ENCODE assay signal across 26 cellular contexts in the genomic region with DNA sequence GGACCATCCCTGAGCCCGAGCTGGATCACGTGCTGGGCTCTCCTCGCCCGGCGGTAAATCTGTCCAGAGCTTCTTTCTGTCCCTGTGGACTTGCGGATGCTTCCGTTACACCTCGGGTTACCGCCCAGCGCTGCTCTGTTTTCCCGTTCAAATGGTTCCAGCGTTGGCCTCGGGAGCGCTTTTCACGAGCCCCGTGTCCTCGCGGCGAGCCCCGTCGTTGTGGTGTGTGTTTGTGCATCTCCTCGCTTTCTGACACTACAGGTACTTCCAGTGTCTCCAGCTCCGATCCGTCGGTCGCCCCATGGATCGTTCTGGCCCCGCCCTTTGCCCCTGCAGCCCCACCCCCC.
DNase-seq lines count a peak whose midpoint lies in the region; ATAC-seq, FAIRE-seq and TF ChIP-seq lines count a peak whose summit lies in the region.
"Had no signal": no experiment of that assay in that cellular context is flagged by ENCODE, and none has a peak within 500 bp of the region (broad histone marks: within the 10 kb centered on the region; RNA-seq: fewer than 3 reads in every experiment).

No MANE protein-coding gene starts in this region.

- intact Hi-C loops in HepG2 (cut with micrococcal nuclease; ENCODE audit: unreplicated experiment): no loop called here

- no peak for TF ChIP-seq EP300 in HepG2 (IDR thresholded peaks at IDR 0.05; ENCODE audit: low read depth in 2 of 2, low read length in 2 of 2)
- TF ChIP-seq EP300 in HepG2 (CRISPR knock-in tag; IDR thresholded peaks at IDR 0.05; ENCODE audit: borderline replicate concordance): no peak

- no peaks in the 10 kb centered on the region for H3K9me3 ChIP-seq in HUES6 (ENCODE audit: control insufficient read depth, insufficient read depth, low read depth, low read length)
- H3K9me3 ChIP-seq in HepG2 (ENCODE audit: low read length): no peaks in the 10 kb centered on the region
- no peaks in the 10 kb centered on the region for H3K9me3 ChIP-seq in smooth muscle cell (replicated peaks; ENCODE audit: low read depth)
- H3K9me3 ChIP-seq in Karpas-422 (ENCODE audit: low read length): no peaks in the 10 kb centered on the region

- no peak for TF ChIP-seq POLR2A in HepG2 (IDR thresholded peaks at IDR 0.05; ENCODE audit: insufficient read depth in 1 of 2, low read depth in 2 of 2, low read length in 2 of 2)
- no peak for TF ChIP-seq POLR2A in GM18505 (IDR thresholded peaks at IDR 0.05; ENCODE audit: borderline replicate concordance, extremely low read depth, insufficient read depth, insufficient read length)

- CTCF ChIA-PET in HepG2 (lab: Yijun Ruan, JAX; ENCODE audit: low intra/inter-chr PET ratio, low total read pairs): no interaction called here

- H3K4me3 ChIP-seq in HUES6 (ENCODE audit: low read depth, low read length) (peak overlapping the region; percentile 4; the same call in 1 of the 2 replicates), HepG2 (replicated peaks in 1 of 3; ENCODE audit: insufficient read depth in 1 of 3, low read depth in 2 of 3, low read length in 3 of 3) (peak overlapping the region in 1 of 3 experiments; percentile 51; a peak in 1 of 6 replicates), smooth muscle cell (no peak overlapping the region), Karpas-422 (ENCODE audit: low read length) (no peak overlapping the region)

- H3K36me3 ChIP-seq in HUES6 (ENCODE audit: control insufficient read depth, insufficient read depth, low read length) (no peaks in the 10 kb centered on the region), HepG2 (replicated peaks in 1 of 2; ENCODE audit: control insufficient read depth in 1 of 2, insufficient read depth in 2 of 2, low read length in 2 of 2) (no peaks in the 10 kb centered on the region), smooth muscle cell (ENCODE audit: low read depth) (no peaks in the 10 kb centered on the region), Karpas-422 (ENCODE audit: insufficient read depth, low read length) (no peaks in the 10 kb centered on the region)

- DNase-seq in activated CD4-positive, CD25-positive, alpha-beta regulatory T cell treated with anti-CD3 and anti-CD28 coated beads, Interleukin-2, amount 50 U/mL, for 72 hours: peak; percentile 13
- no peak for DNase-seq in activated CD4-positive, CD25-positive, alpha-beta regulatory T cell (lab: John Stamatoyannopoulos, UW)
- DNase-seq in HepG2 (ENCODE audit: low spot score) (no peak), smooth muscle cell (lab: John Stamatoyannopoulos, UW; ENCODE audit: unreplicated experiment) (no peak), nucleus accumbens (lab: John Stamatoyannopoulos, UW) (no peak), Karpas-422 (no peak)
- DNase-seq: C1 segment of cervical spinal cord; CD8-positive, alpha-beta memory T cell; GDM1; HFFc6; KG1; MV-4-11; NCI-H1105 treated with DMSO at 0.1 percent for 48 hours; NCI-H1694; NCI-H2081; NCI-H2171; NCI-H345; NCI-H524; NCI-H774; NK-92 treated with Interleukin-12 subunit alpha and Interleukin-12 subunit beta, amount 100 ng/mL, for 24 hours; SIG-M5 had no signal

- no peak for FAIRE-seq in HepG2 (lab: Jason Lieb, UNC)
- FAIRE-seq: H54 had no signal

- ATAC-seq in HepG2: no peak
- no peak for ATAC-seq in GM18505 (IDR thresholded peaks at IDR 0.05; ENCODE audit: unreplicated experiment)
- ATAC-seq: Panc1 had no signal

- in situ Hi-C loops in HepG2 (cut with HindIII; ENCODE audit: extremely low pct_ligation_motif_present, low pct_unique_long_range_greater_than_20kb): no loop called here

- TF ChIP-seq CTCF in HepG2 (CRISPR knock-in tag; IDR thresholded peaks at IDR 0.05) (no peak), smooth muscle cell (IDR thresholded peaks at IDR 0.05; ENCODE audit: borderline replicate concordance, insufficient read depth, poor library complexity, severe bottlenecking) (no peak)

- BruUV-seq in HepG2 (replicated peaks; lab: Mats Ljungman, UMichigan): no TSS peak

- H3K4me2 ChIP-seq in HepG2 (ENCODE audit: low read depth, low read length) (peak overlapping the region; percentile 48), smooth muscle cell (peak overlapping the region; percentile 73), Karpas-422 (ENCODE audit: low read depth, low read length, poor library complexity, severe bottlenecking) (no peak overlapping the region)

- no peak for TF ChIP-seq RAD21 in HepG2 (CRISPR knock-in tag; IDR thresholded peaks at IDR 0.05)

- H3K4me1 ChIP-seq in HUES6 (ENCODE audit: control insufficient read depth, insufficient read depth, low read length) (peaks cover 19% of the 10 kb centered on the region), HepG2 (ENCODE audit: insufficient read depth, low read length) (peaks cover 22% of the 10 kb centered on the region), smooth muscle cell (ENCODE audit: low read depth) (no peaks in the 10 kb centered on the region), Karpas-422 (ENCODE audit: low read length) (peaks cover 16% of the 10 kb centered on the region)

- no peaks in the 10 kb centered on the region for H3K9me2 ChIP-seq in Karpas-422 (replicated peaks; ENCODE audit: insufficient read depth, low read length)

- H3K79me2 ChIP-seq in HepG2 (ENCODE audit: insufficient read depth, low read length) (no peaks in the 10 kb centered on the region), smooth muscle cell (ENCODE audit: low read depth) (no peaks in the 10 kb centered on the region), Karpas-422 (ENCODE audit: low read length) (no peaks in the 10 kb centered on the region)

- POLR2A ChIA-PET in HepG2 (lab: Yijun Ruan, JAX): no interaction called here

- H2AFZ ChIP-seq in HepG2 (ENCODE audit: low read length) (no peak overlapping the region), smooth muscle cell (ENCODE audit: low read depth) (no peak overlapping the region), Karpas-422 (ENCODE audit: low read length) (no peak overlapping the region)

- H3K27me3 ChIP-seq in HUES6 (ENCODE audit: control insufficient read depth, insufficient read depth, low read length) (peaks cover 57% of the 10 kb centered on the region), HepG2 (ENCODE audit: control insufficient read depth in 1 of 2, insufficient read depth in 2 of 2, low read length in 2 of 2) (peaks cover 26 to 83% of the 10 kb centered on the region in 2 experiments), smooth muscle cell (ENCODE audit: low read depth) (peaks cover 15% of the 10 kb centered on the region), Karpas-422 (ENCODE audit: low read length) (no peaks in the 10 kb centered on the region)

- no peaks in the 10 kb centered on the region for H4K20me1 ChIP-seq in HepG2 (ENCODE audit: insufficient read depth, low read length)
- H4K20me1 ChIP-seq in smooth muscle cell (ENCODE audit: low read depth): no peaks in the 10 kb centered on the region
- H4K20me1 ChIP-seq in Karpas-422 (ENCODE audit: insufficient read depth, low read depth, low read length): peaks cover 3% of the 10 kb centered on the region; the same call in 1 of the 2 replicates

- H3F3A ChIP-seq in smooth muscle cell (ENCODE audit: low read depth): no peaks in the 10 kb centered on the region

- H3K27ac ChIP-seq in HUES6 (ENCODE audit: low read depth, low read length) (no peak overlapping the region), HepG2 (ENCODE audit: extremely low read length, insufficient read depth, low read length) (no peak overlapping the region), smooth muscle cell (ENCODE audit: low read depth) (no peak overlapping the region), Karpas-422 (ENCODE audit: low read length) (no peak overlapping the region)
- H3K27ac ChIP-seq: 22Rv1 had no signal

- H3K9ac ChIP-seq in HUES6 (ENCODE audit: low read length): no peak overlapping the region
- no peak overlapping the region for H3K9ac ChIP-seq in HepG2 (ENCODE audit: insufficient read depth, low read depth, low read length)
- H3K9ac ChIP-seq in smooth muscle cell (ENCODE audit: low read depth): no peak overlapping the region
- no peak overlapping the region for H3K9ac ChIP-seq in Karpas-422 (ENCODE audit: low read length)

- WGBS in HepG2 (ENCODE audit: low lambda C conversion rate): 39% methylated on average over 28 of the region's 28 CpGs
- 53% methylated on average over 28 of the region's 28 CpGs for WGBS in smooth muscle cell (ENCODE audit: low lambda C conversion rate)

TF ChIP-seq in HepG2, 621 proteins besides CTCF, POLR2A, EP300 and RAD21:
- TF ChIP-seq, protein P1, sequence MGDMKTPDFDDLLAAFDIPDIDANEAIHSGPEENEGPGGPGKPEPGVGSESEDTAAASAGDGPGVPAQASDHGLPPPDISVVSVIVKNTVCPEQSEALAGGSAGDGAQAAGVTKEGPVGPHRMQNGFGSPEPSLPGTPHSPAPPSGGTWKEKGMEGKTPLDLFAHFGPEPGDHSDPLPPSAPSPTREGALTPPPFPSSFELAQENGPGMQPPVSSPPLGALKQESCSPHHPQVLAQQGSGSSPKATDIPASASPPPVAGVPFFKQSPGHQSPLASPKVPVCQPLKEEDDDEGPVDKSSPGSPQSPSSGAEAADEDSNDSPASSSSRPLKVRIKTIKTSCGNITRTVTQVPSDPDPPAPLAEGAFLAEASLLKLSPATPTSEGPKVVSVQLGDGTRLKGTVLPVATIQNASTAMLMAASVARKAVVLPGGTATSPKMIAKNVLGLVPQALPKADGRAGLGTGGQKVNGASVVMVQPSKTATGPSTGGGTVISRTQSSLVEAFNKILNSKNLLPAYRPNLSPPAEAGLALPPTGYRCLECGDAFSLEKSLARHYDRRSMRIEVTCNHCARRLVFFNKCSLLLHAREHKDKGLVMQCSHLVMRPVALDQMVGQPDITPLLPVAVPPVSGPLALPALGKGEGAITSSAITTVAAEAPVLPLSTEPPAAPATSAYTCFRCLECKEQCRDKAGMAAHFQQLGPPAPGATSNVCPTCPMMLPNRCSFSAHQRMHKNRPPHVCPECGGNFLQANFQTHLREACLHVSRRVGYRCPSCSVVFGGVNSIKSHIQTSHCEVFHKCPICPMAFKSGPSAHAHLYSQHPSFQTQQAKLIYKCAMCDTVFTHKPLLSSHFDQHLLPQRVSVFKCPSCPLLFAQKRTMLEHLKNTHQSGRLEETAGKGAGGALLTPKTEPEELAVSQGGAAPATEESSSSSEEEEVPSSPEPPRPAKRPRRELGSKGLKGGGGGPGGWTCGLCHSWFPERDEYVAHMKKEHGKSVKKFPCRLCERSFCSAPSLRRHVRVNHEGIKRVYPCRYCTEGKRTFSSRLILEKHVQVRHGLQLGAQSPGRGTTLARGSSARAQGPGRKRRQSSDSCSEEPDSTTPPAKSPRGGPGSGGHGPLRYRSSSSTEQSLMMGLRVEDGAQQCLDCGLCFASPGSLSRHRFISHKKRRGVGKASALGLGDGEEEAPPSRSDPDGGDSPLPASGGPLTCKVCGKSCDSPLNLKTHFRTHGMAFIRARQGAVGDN (CRISPR knock-in tag; IDR thresholded peaks at IDR 0.05): 0 out of 2 replicates have a peak, but pooled peaks have one; percentile 22
- TF ChIP-seq BHLHE40 (IDR thresholded peaks at IDR 0.05; ENCODE audit: low read length): 0 out of 2 replicates have a peak, but pooled peaks have one; percentile 25
- TF ChIP-seq, protein P2, sequence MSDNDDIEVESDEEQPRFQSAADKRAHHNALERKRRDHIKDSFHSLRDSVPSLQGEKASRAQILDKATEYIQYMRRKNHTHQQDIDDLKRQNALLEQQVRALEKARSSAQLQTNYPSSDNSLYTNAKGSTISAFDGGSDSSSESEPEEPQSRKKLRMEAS (IDR thresholded peaks at IDR 0.05): 0 out of 2 replicates have a peak, but pooled peaks have one; percentile 6
- TF ChIP-seq ZBTB42 (CRISPR knock-in tag; IDR thresholded peaks at IDR 0.05): no peak
